ENCODE assay signal across 18 cellular contexts in the genomic region with DNA sequence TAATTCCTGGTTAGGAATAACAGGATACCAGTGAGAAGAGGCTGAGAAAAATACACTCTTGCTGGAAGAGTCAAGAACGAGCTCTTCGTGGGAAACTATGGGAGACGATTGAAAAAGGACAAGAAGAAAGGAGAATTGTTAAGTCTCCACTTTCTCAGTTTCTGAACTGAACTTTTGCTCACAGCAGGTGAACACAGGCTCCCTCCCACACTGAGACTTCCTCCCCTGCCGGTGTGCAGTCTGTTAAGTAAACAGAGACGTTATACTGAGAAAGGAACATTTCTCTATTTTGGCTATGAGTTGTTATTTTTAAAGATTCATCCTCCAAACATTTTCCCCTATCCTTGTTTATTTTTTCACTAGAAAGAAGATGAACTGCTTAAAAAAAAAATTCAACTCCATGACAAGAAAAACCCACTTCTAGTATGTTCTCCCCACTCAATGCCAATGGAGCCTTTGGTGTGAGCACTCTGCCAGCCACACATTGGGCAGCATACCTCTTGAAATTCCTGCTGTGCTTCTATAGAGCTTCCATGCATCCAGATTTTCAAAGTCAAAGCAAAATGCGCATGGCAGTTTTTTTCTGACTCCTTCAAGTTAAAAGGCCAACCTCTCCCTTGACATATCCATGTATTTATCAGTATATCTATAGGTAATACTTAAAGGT.
DNase-seq lines count a peak whose midpoint lies in the region; ATAC-seq, FAIRE-seq and TF ChIP-seq lines count a peak whose summit lies in the region.
"Had no signal": no experiment of that assay in that cellular context is flagged by ENCODE, and none has a peak within 500 bp of the region (broad histone marks: within the 10 kb centered on the region; RNA-seq: fewer than 3 reads in every experiment).

No MANE protein-coding gene starts in this region.

- TF ChIP-seq POLR2A in GM12878 (IDR thresholded peaks at IDR 0.05; ENCODE audit: low read depth, low read length) (no peak), uterus (IDR thresholded peaks at IDR 0.05) (no peak)

- H3K4me2 ChIP-seq in GM12878 (ENCODE audit: control insufficient read depth, insufficient read depth): no peak overlapping the region
- H3K4me2 ChIP-seq: KMS-11 had no signal

- H3K4me1 ChIP-seq in GM12878 (ENCODE audit: control insufficient read depth, insufficient read depth, low read length): no peaks in the 10 kb centered on the region
- H3K4me1 ChIP-seq in uterus: peaks cover 0 to 1% of the 10 kb centered on the region in 2 donors
- H3K4me1 ChIP-seq: Caco-2 had no signal

- 18% methylated on average over 6 of the region's 6 CpGs for WGBS in GM12878 (ENCODE audit: insufficient coverage, insufficient replicate concordance, low lambda C conversion rate, missing lambda C conversion rate)

- in situ Hi-C loops in GM12878 (cut with MboI): no loop called here

- H3K27me3 ChIP-seq in GM12878 (replicated peaks in 1 of 2; ENCODE audit: control insufficient read depth in 2 of 2, insufficient read depth in 2 of 2, low read length in 1 of 2) (no peaks in the 10 kb centered on the region; a peak in 1 of 4 replicates), uterus (no peaks in the 10 kb centered on the region)

- ATAC-seq in GM19395 (IDR thresholded peaks at IDR 0.05; ENCODE audit: unreplicated experiment) (peak; percentile 62), HG03025 (IDR thresholded peaks at IDR 0.05; ENCODE audit: low FRiP score, unreplicated experiment) (peak; percentile 64), GM12878 (peak; percentile 52; the same call in 2 of the 3 replicates)
- ATAC-seq: Panc1, Right ventricle myocardium inferior had no signal

- no peaks in the 10 kb centered on the region for H4K20me1 ChIP-seq in GM12878 (ENCODE audit: control insufficient read depth, insufficient read depth)

- no peak for FAIRE-seq in GM12878 (lab: Jason Lieb, UNC)
- FAIRE-seq: GM12891 had no signal

- intact Hi-C loops in GM12878 (cut with micrococcal nuclease; ENCODE audit: unreplicated experiment): no loop called here
- intact Hi-C loops in uterus (cut with DNase I; ENCODE audit: low total_unique reads): no loop called here

- TF ChIP-seq CTCF in GM12878 (IDR thresholded peaks at IDR 0.05 in 2 of 3, conservative IDR thresholded peaks at IDR 0.05 in 1 of 3; ENCODE audit: control insufficient read depth in 2 of 3, extremely low read depth in 1 of 3, insufficient read depth in 1 of 3, low read depth in 3 of 3, low read length in 3 of 3) (no peak), uterus (IDR thresholded peaks at IDR 0.05) (no peak)

- H2AFZ ChIP-seq in GM12878 (ENCODE audit: control insufficient read depth, low read depth, low read length): no peak overlapping the region

- no peaks in the 10 kb centered on the region for H3K9me3 ChIP-seq in GM12878 (replicated peaks; ENCODE audit: control insufficient read depth, insufficient read depth, low read length)
- H3K9me3 ChIP-seq in uterus: no peaks in the 10 kb centered on the region
- H3K9me3 ChIP-seq: Caco-2 had no signal

- TF ChIP-seq RAD21 in GM12878 (IDR thresholded peaks at IDR 0.05; ENCODE audit: insufficient read depth, low read depth, low read length): no peak

- no peak overlapping the region for H3K27ac ChIP-seq in GM12878 (ENCODE audit: control insufficient read depth, insufficient read depth)
- H3K27ac ChIP-seq in uterus: peak overlapping the region; percentile 42 to 50
- H3K27ac ChIP-seq: KMS-11 had no signal

- CTCF ChIA-PET in GM12878 (lab: Yijun Ruan, JAX): no interaction called here

- no peaks in the 10 kb centered on the region for H3K79me2 ChIP-seq in GM12878 (ENCODE audit: control insufficient read depth, insufficient read depth, low read length)

- SMC1A ChIA-PET in GM12878 (lab: Charles Lee; ENCODE audit: uncharacterized antibody, unreplicated experiment): no interaction called here

- no peaks in the 10 kb centered on the region for H3K36me3 ChIP-seq in GM12878 (ENCODE audit: control insufficient read depth in 2 of 2, insufficient read depth in 2 of 2, low read length in 1 of 2)
- H3K36me3 ChIP-seq in uterus: no peaks in the 10 kb centered on the region

- no peak overlapping the region for H3K9ac ChIP-seq in GM12878 (ENCODE audit: control insufficient read depth, insufficient read depth, low read length)
- H3K9ac ChIP-seq: KMS-11 had no signal

- no TSS peak for BruUV-seq in GM12878 (replicated peaks; lab: Mats Ljungman, UMichigan)

- no peak overlapping the region for H3K4me3 ChIP-seq in GM12878
- H3K4me3 ChIP-seq in uterus: no peak overlapping the region

- no peak for TF ChIP-seq EP300 in GM12878 (IDR thresholded peaks at IDR 0.05; ENCODE audit: borderline replicate concordance in 1 of 2, control insufficient read depth in 1 of 2, low read depth in 2 of 2, low read length in 2 of 2)

- DNase-seq in GM12878 (ENCODE audit: low read depth, low spot score) (no peak), uterus (no peak), NCI-H2227 treated with DMSO at 0.1 percent for 48 hours (lab: John Stamatoyannopoulos, UW) (no peak), GF-D8 (lab: John Stamatoyannopoulos, UW) (no peak)
- no peak for DNase-seq in stimulated activated CD4-positive, alpha-beta T cell treated with anti-CD3 and anti-CD28 coated beads, Interleukin-4, amount 100 ng/mL, for 1 hour
- DNase-seq: Caco-2, H9, NCI-H1048, NCI-H1436 treated with DMSO at 0.1 percent for 48 hours, NCI-H2029 treated with DMSO at 0.1 percent for 48 hours, NCI-H2171 treated with DMSO at 0.1 percent for 48 hours, NCI-H774 had no signal

- RAD21 ChIA-PET in GM12878 (lab: Charles Lee; ENCODE audit: unreplicated experiment): no interaction called here

- POLR2A ChIA-PET in GM12878 (lab: Charles Lee): no interaction called here

TF ChIP-seq in GM12878, 131 proteins besides CTCF, POLR2A, EP300 and RAD21 (continues in another document):
- TF ChIP-seq ZSCAN29 (IDR thresholded peaks at IDR 0.05) (no peak), BRCA1 (IDR thresholded peaks at IDR 0.05; ENCODE audit: low read depth, low read length) (no peak), CBX3 (IDR thresholded peaks at IDR 0.05; ENCODE audit: borderline replicate concordance, low read depth) (no peak), HDAC6 (IDR thresholded peaks at IDR 0.05; ENCODE audit: unreplicated experiment) (no peak), POLR2AphosphoS2 (IDR thresholded peaks at IDR 0.05; ENCODE audit: low read depth, low read length) (no peak), EGR1 (IDR thresholded peaks at IDR 0.05; ENCODE audit: borderline replicate concordance in 1 of 2, low read depth in 2 of 2, low read length in 2 of 2) (no peak), MXI1 (IDR thresholded peaks at IDR 0.05; ENCODE audit: low read depth, low read length) (no peak), RUNX3 (IDR thresholded peaks at IDR 0.05; ENCODE audit: low read length) (no peak), SREBF2 (IDR thresholded peaks at IDR 0.05; ENCODE audit: low read length) (no peak), NFYA (IDR thresholded peaks at IDR 0.05; ENCODE audit: borderline replicate concordance, low read depth, low read length) (no peak), NFXL1 (IDR thresholded peaks at IDR 0.05; ENCODE audit: borderline replicate concordance) (no peak)
- TF ChIP-seq, protein P1, sequence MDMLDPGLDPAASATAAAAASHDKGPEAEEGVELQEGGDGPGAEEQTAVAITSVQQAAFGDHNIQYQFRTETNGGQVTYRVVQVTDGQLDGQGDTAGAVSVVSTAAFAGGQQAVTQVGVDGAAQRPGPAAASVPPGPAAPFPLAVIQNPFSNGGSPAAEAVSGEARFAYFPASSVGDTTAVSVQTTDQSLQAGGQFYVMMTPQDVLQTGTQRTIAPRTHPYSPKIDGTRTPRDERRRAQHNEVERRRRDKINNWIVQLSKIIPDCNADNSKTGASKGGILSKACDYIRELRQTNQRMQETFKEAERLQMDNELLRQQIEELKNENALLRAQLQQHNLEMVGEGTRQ (IDR thresholded peaks at IDR 0.05; ENCODE audit: borderline replicate concordance, low read depth, low read length): no peak
- TF ChIP-seq, protein P2, sequence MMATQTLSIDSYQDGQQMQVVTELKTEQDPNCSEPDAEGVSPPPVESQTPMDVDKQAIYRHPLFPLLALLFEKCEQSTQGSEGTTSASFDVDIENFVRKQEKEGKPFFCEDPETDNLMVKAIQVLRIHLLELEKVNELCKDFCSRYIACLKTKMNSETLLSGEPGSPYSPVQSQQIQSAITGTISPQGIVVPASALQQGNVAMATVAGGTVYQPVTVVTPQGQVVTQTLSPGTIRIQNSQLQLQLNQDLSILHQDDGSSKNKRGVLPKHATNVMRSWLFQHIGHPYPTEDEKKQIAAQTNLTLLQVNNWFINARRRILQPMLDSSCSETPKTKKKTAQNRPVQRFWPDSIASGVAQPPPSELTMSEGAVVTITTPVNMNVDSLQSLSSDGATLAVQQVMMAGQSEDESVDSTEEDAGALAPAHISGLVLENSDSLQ (IDR thresholded peaks at IDR 0.05): no peak
- TF ChIP-seq, protein P3, sequence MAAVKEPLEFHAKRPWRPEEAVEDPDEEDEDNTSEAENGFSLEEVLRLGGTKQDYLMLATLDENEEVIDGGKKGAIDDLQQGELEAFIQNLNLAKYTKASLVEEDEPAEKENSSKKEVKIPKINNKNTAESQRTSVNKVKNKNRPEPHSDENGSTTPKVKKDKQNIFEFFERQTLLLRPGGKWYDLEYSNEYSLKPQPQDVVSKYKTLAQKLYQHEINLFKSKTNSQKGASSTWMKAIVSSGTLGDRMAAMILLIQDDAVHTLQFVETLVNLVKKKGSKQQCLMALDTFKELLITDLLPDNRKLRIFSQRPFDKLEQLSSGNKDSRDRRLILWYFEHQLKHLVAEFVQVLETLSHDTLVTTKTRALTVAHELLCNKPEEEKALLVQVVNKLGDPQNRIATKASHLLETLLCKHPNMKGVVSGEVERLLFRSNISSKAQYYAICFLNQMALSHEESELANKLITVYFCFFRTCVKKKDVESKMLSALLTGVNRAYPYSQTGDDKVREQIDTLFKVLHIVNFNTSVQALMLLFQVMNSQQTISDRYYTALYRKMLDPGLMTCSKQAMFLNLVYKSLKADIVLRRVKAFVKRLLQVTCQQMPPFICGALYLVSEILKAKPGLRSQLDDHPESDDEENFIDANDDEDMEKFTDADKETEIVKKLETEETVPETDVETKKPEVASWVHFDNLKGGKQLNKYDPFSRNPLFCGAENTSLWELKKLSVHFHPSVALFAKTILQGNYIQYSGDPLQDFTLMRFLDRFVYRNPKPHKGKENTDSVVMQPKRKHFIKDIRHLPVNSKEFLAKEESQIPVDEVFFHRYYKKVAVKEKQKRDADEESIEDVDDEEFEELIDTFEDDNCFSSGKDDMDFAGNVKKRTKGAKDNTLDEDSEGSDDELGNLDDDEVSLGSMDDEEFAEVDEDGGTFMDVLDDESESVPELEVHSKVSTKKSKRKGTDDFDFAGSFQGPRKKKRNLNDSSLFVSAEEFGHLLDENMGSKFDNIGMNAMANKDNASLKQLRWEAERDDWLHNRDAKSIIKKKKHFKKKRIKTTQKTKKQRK (IDR thresholded peaks at IDR 0.05; ENCODE audit: low read depth, low read length): no peak
